Comparison of ENCODE assay signal across 8 cellular contexts in the genomic region with DNA sequence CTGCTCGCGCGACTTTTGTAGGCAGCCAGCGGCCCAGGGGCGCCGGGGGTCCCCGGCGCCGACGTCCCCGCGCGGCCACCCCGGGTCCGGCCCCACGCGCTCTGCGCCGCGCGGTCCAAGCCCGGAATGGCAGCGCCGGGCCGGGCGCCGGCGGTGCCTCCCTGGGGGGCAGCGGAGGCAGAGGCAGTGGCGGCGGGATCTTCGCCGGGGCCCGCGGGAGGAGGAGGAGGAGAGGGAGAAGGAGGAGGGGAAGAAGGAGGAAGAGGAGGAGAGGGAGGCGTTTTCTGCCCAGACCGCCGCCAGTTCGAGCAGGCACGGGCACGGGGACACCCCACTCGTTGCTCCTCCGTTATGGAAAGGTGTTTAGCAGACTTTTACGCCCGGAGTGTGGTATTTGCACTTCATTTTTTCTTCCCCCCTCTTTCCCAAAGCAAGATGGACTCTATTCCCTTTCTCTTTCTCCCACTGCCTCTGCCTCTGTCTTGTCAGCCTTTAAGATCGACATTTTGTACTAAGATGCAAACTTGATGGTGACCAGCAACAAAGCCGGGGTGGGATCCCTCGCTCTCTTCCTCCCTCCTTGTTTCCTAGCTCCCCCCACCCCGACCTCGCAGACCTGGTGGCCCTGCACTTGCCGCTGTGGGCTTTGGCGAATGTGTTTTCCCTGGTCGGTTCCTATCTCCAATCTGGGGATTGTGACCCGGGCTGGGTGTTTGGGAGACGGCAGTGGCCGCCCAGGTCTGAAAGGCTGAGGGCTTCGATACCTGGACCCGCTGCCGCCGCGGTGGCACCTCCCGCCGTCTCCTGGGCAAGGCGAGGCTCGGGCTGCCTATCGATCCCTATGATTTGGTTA. TPM values are rescaled to one million over a fixed set of nuclear protein-coding genes. Genes with fewer than 3 reads are reported as not detected.
DNase-seq lines count a peak whose midpoint lies in the region; TF ChIP-seq lines count a peak whose summit lies in the region.

No MANE protein-coding gene starts in this region.

- DNase-seq in A172 (ENCODE audit: low spot score): peak; percentile 55
- peak; percentile 25 for DNase-seq in GM13976 (ENCODE audit: low spot score)
- peak; percentile 56 to 60 for DNase-seq in PC-9
- peak; percentile 30 for DNase-seq in activated naive CD4-positive, alpha-beta T cell treated with Interleukin-2 at 50 U/mL for 16 hours
- peak; percentile 8 for DNase-seq in germinal center (ENCODE audit: low spot score)
- peak; percentile 66 for DNase-seq in ureter (ENCODE audit: low spot score)
- DNase-seq in NCI-H446 treated with DMSO at 0.1 percent for 48 hours (lab: John Stamatoyannopoulos, UW): no peak

- no peak for TF ChIP-seq EP300 in neural cell (conservative IDR thresholded peaks at IDR 0.05; ENCODE audit: poor library complexity, severe bottlenecking)

- CTCF ChIA-PET in PC-9 (lab: Charles Lee): interaction anchor here (0.6 to 1.0 kb wide), 2 partner anchors 289 kb away, joined by 3 read pairs; no protein-coding TSS in a partner anchor

- H3K9ac ChIP-seq in neural cell (ENCODE audit: low read length): peak overlapping the region; percentile 70

- H4K20me1 ChIP-seq in PC-9 (ENCODE audit: insufficient read depth) (no peaks in the 10 kb centered on the region), neural cell (ENCODE audit: insufficient read depth) (no peaks in the 10 kb centered on the region)

- H3K4me2 ChIP-seq in PC-9: peak overlapping the region; percentile 88
- peak overlapping the region; percentile 91 for H3K4me2 ChIP-seq in neural cell (ENCODE audit: low read length)

- peaks cover 14% of the 10 kb centered on the region; the same call in 1 of the 2 replicates for H3K36me3 ChIP-seq in PC-9 (ENCODE audit: low read depth)
- no peaks in the 10 kb centered on the region for H3K36me3 ChIP-seq in neural cell (ENCODE audit: insufficient read depth, low read length)

- H2AFZ ChIP-seq in PC-9: peak overlapping the region; percentile 95
- peak overlapping the region; percentile 62 for H2AFZ ChIP-seq in neural cell (ENCODE audit: low read depth, low read length)

- no peaks in the 10 kb centered on the region for H3K9me3 ChIP-seq in PC-9 (ENCODE audit: insufficient read depth, low read depth)
- H3K9me3 ChIP-seq in neural cell (ENCODE audit: low read length): no peaks in the 10 kb centered on the region

- no peak for TF ChIP-seq RAD21 in neural cell (conservative IDR thresholded peaks at IDR 0.05)

- H3K79me2 ChIP-seq in PC-9 (ENCODE audit: low read depth): peaks cover 48% of the 10 kb centered on the region
- peaks cover 17% of the 10 kb centered on the region for H3K79me2 ChIP-seq in neural cell (replicated peaks; ENCODE audit: insufficient read depth, low read length)

- POLR2A ChIA-PET in PC-9 (lab: Charles Lee; ENCODE audit: unreplicated experiment): interaction anchor here (0.5 to 0.7 kb wide), 7 partner anchors 12 to 318 kb away, joined by 3 to 8 read pairs (median 4); no protein-coding TSS in a partner anchor

- no peaks in the 10 kb centered on the region for H3K27me3 ChIP-seq in PC-9 (ENCODE audit: insufficient read depth, low read depth)
- H3K27me3 ChIP-seq in neural cell (ENCODE audit: insufficient read depth, low read depth, low read length): no peaks in the 10 kb centered on the region

- H3F3A ChIP-seq in PC-9 (ENCODE audit: insufficient read depth, low read depth): peaks cover 10% of the 10 kb centered on the region; the same call in 1 of the 2 replicates
- peaks cover 3% of the 10 kb centered on the region for H3F3A ChIP-seq in neural cell (ENCODE audit: insufficient read depth, low read length, poor library complexity, severe bottlenecking)

- no peaks in the 10 kb centered on the region for H3K9me2 ChIP-seq in PC-9 (ENCODE audit: insufficient read depth)
- H3K9me2 ChIP-seq in neural cell (ENCODE audit: insufficient read depth, low read length): no peaks in the 10 kb centered on the region

- peaks cover 23% of the 10 kb centered on the region for H3K4me1 ChIP-seq in PC-9 (replicated peaks; ENCODE audit: insufficient read depth)

- BruUV-seq in PC-9 (replicated peaks; lab: Mats Ljungman, UMichigan): TSS peak; percentile 32

- H3K27ac ChIP-seq in PC-9: peak overlapping the region; percentile 12
- H3K27ac ChIP-seq in neural cell (ENCODE audit: low read length): no peak overlapping the region

- intact Hi-C loops in PC-9 (cut with micrococcal nuclease; ENCODE audit: unreplicated experiment): no loop called here

- H3K4me3 ChIP-seq in PC-9 (peak overlapping the region; percentile 95), neural cell (ENCODE audit: low read length) (peak overlapping the region; percentile 92)

- in situ Hi-C loops in GM13976 (cut with MboI; ENCODE audit: low sequenced_read_pairs, unreplicated experiment): no loop called here

- TF ChIP-seq CTCF in GM13976 (IDR thresholded peaks at IDR 0.05; ENCODE audit: borderline replicate concordance, control extremely low read depth, extremely low read depth, insufficient read depth, missing control alignments) (no peak), PC-9 (conservative IDR thresholded peaks at IDR 0.05) (no peak), neural cell (IDR thresholded peaks at IDR 0.05; ENCODE audit: poor library complexity, severe bottlenecking) (no peak)

TF ChIP-seq in neural cell, 6 proteins besides CTCF, POLR2A, EP300 and RAD21:
- TF ChIP-seq MXI1 (conservative IDR thresholded peaks at IDR 0.05; ENCODE audit: poor library complexity, severe bottlenecking): no peak

RNA-seq across cellular contexts. Expression of gene BBX, which starts 2.6 kb away (rescaled TPM):
- total RNA-seq in A172 (2014; rRNA removed; shearing (Covaris generic)): 33.8 and 63.2 TPM in 2 replicates
- total RNA-seq in PC-9 (2021) (91.7 and 92.5 TPM in 2 replicates), ureter (87.0 TPM)
- polyA plus RNA-seq in neural cell: 23.8 and 24.8 TPM in 2 replicates
- 56.7 and 73.7 TPM in 2 replicates for polyA minus RNA-seq in neural cell
